10 cellular contexts compared by ENCODE assay signal in the genomic region with DNA sequence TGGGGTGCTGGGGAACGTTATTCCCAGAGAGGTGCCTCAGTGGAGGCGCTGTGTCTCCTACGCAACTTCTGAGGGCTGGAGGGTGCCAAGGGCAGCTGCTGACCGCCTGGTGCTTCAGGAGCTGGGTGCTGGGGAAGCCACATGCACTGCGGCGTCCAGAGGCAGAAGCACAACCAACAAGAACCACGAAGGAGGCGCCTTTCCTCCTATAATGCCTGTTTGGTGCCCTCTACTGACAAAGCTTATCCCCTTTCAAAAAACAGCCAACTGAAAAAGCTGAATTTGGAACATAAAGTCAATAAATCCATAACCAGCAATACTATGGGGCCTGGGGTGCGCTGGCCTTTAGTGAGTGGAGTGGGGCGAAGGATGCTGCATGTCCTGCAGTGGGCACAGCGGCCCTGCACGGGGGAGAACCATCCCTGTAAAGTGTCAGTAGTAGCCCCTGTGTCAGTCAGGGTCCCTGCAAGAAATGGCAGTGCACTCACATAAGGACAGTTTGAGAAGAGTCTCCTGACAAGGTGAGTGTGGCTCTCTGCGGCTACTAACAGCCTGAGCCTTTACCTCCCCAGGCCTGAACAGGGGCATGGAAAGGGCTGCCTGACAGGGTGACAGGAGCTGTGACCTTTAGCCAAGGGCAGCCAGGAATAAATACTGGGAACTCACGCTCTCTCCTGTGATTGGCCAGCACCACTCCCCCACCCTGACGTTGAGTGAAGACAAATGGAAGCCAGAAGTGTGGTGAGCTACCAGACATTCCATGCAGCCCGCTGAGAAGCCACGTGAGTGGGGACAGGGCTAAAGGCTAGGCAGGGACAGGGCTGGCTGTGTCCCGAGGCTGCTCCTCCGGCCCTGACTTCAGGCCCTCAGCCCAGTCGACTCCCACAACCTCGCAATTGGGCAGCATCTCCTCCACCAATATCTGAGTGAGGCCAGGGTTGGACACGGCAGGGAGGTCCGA. TPM values are rescaled to one million over a fixed set of nuclear protein-coding genes. Genes with fewer than 3 reads are reported as not detected.
A peak's percentile ranks its signal among the peaks of the same experiment; 100 is the strongest.
DNase-seq lines count a peak whose midpoint lies in the region; ATAC-seq, FAIRE-seq and TF ChIP-seq lines count a peak whose summit lies in the region.
"Had no signal": no experiment of that assay in that cellular context is flagged by ENCODE, and none has a peak within 500 bp of the region (broad histone marks: within the 10 kb centered on the region; RNA-seq: fewer than 3 reads in every experiment).

No MANE protein-coding gene starts in this region.

- H3K27me3 ChIP-seq in BLaER1, result no peaks in the 10 kb centered on the region
- H3K27me3 ChIP-seq in adrenal gland, result no peaks in the 10 kb centered on the region
- H3K27me3 ChIP-seq: thyroid gland had no signal

- H3K9ac ChIP-seq in BLaER1, result peak overlapping the region; percentile 0; the same call in 1 of the 2 replicates
- H3K9ac ChIP-seq in kidney (ENCODE audit: low read length in 2 of 2), result no peak overlapping the region

- no peak for FAIRE-seq in kidney (lab: Jason Lieb, UNC)

- H4K20me1 ChIP-seq in BLaER1, result peaks cover 9% of the 10 kb centered on the region; the same call in 1 of the 2 replicates

- 45 to 50% (median 47%) methylated on average over 15 to 23 of the region's 23 CpGs for WGBS in adrenal gland, 4 donors

- DNase-seq in HFF-Myc (ENCODE audit: extremely low read depth, low read depth), result no peak
- DNase-seq in adrenal gland, result peak in 6 of 7 donors; percentile 75 to 91 (median 85)
- no peak for DNase-seq in kidney
- no peak for DNase-seq in NCI-H226

- intact Hi-C loops in adrenal gland (cut with DNase I), result no loop called here
- intact Hi-C loops in kidney (cut with DNase I), result no loop called here

- H3K4me3 ChIP-seq in BLaER1 (no peak overlapping the region), HFF-Myc (replicated peaks; ENCODE audit: low read depth, low read length) (no peak overlapping the region), adrenal gland (no peak overlapping the region), kidney (ENCODE audit: low read length in 2 of 2) (no peak overlapping the region)
- H3K4me3 ChIP-seq: thyroid gland had no signal

- peak in 1 of 2 donors; percentile 57 for TF ChIP-seq POLR2A in adrenal gland (IDR thresholded peaks at IDR 0.05)

- peaks cover 53% of the 10 kb centered on the region for H3K4me1 ChIP-seq in BLaER1
- H3K4me1 ChIP-seq in adrenal gland (replicated peaks in 1 of 2), result peaks cover 15 to 29% of the 10 kb centered on the region in 2 donors
- peaks cover 9 to 30% of the 10 kb centered on the region in 2 donors for H3K4me1 ChIP-seq in kidney (ENCODE audit: control insufficient read depth in 1 of 2, insufficient read depth in 1 of 2, low read depth in 1 of 2, low read length in 2 of 2)

- H3K36me3 ChIP-seq in BLaER1 (peaks cover 47% of the 10 kb centered on the region), adrenal gland (replicated peaks in 1 of 2) (peaks cover 0 to 13% of the 10 kb centered on the region in 2 donors), kidney (ENCODE audit: control insufficient read depth in 1 of 2, insufficient read depth in 2 of 2, low read length in 2 of 2) (peaks cover 6 to 23% of the 10 kb centered on the region in 2 donors)

- H3K27ac ChIP-seq in BLaER1, result peak overlapping the region; percentile 70
- H3K27ac ChIP-seq in adrenal gland, result peak overlapping the region in 4 of 5 donors; percentile 52 to 89 (median 62)
- peak overlapping the region in 1 of 2 donors; percentile 9 for H3K27ac ChIP-seq in kidney (ENCODE audit: low read depth in 2 of 2, low read length in 2 of 2)
- H3K27ac ChIP-seq: thyroid gland had no signal

- H3K4me2 ChIP-seq in BLaER1, result peak overlapping the region; percentile 43

- ATAC-seq in HG02852 (IDR thresholded peaks at IDR 0.05; ENCODE audit: unreplicated experiment) (no peak), HG03354 (IDR thresholded peaks at IDR 0.05; ENCODE audit: poor library complexity, severe bottlenecking, unreplicated experiment) (no peak), GM18520 (IDR thresholded peaks at IDR 0.05; ENCODE audit: unreplicated experiment) (no peak)

- TF ChIP-seq CTCF in HFF-Myc (IDR thresholded peaks at IDR 0.05; ENCODE audit: low read depth, low read length, missing control alignments), result peak; percentile 40
- TF ChIP-seq CTCF in adrenal gland (IDR thresholded peaks at IDR 0.05), result peak; percentile 18 to 55 (median 46)
- TF ChIP-seq CTCF in kidney (IDR thresholded peaks at IDR 0.05; ENCODE audit: borderline replicate concordance, extremely low read depth, insufficient read depth), result peak; percentile 17

- H3K9me3 ChIP-seq in BLaER1 (no peaks in the 10 kb centered on the region), adrenal gland (replicated peaks in 1 of 3) (no peaks in the 10 kb centered on the region), kidney (ENCODE audit: control insufficient read depth in 1 of 2, low read length in 2 of 2) (no peaks in the 10 kb centered on the region)
- H3K9me3 ChIP-seq: thyroid gland had no signal

RNA-seq across cellular contexts. Expression of a gene that starts 4.5 kb away (rescaled TPM):
- total RNA-seq in adrenal gland (1 to 10 TPM in 6 of 8 donors, under 1 TPM in 2; 0.30 to 5.5 (median 2.0) TPM), kidney (4.4 TPM)
- polyA plus RNA-seq in adrenal gland (1 to 10 TPM in 2 of 3 donors, under 1 TPM in 1; 0.15 to 3.5 (median 1.2) TPM), kidney (ENCODE audit: insufficient read depth, low read depth, low replicate concordance) (6.5 TPM)

RNA-seq across cellular contexts. Expression of a gene that starts 8.0 kb away (rescaled TPM):
- 10 to 100 TPM; 35.5 to 60.9 (median 47.8) TPM for total RNA-seq in adrenal gland
- polyA plus RNA-seq in adrenal gland, result 10 to 100 TPM; 30.7 to 50.1 (median 45.3) TPM
- total RNA-seq in kidney, result 43.9 TPM
- polyA plus RNA-seq in kidney (ENCODE audit: insufficient read depth, low read depth, low replicate concordance), result 73.9 TPM

RNA-seq across cellular contexts. Expression of a gene that starts 11.2 kb away (rescaled TPM):
- total RNA-seq in adrenal gland (not detected), kidney (not detected)
- polyA plus RNA-seq in adrenal gland (under 1 TPM in 1 of 3 donors, not detected in 2; 0.10 TPM), kidney (ENCODE audit: insufficient read depth, low read depth, low replicate concordance) (23.1 TPM)
- total RNA-seq: mononuclear cell, thyroid gland had no signal

RNA-seq across cellular contexts. Expression of a gene that starts 34.1 kb away (rescaled TPM):
- total RNA-seq in adrenal gland (100 to 1,000 TPM in 5 of 8 donors, 10 to 100 TPM in 3; 51.8 to 294 (median 116) TPM), kidney (30.9 TPM)
- polyA plus RNA-seq in adrenal gland (10 to 100 TPM; 17.6 to 44.3 (median 30.4) TPM), kidney (ENCODE audit: insufficient read depth, low read depth, low replicate concordance) (72.2 TPM)

RNA-seq across cellular contexts. Expression of a gene that starts 34.5 kb away (rescaled TPM):
- total RNA-seq in adrenal gland (10 to 100 TPM; 18.8 to 73.7 (median 28.9) TPM), kidney (16.8 TPM)
- polyA plus RNA-seq in adrenal gland (10 to 100 TPM in 2 of 3 donors, 1 to 10 TPM in 1; 4.2 to 38.7 (median 18.4) TPM), kidney (ENCODE audit: insufficient read depth, low read depth, low replicate concordance) (15.5 TPM)

Comparison
In these comparisons a context has a peak if more than half of its experiments do, and no peak if none do; other contexts are left out.
1. DNase-seq: peak in adrenal gland (6 of 7); none in HFF-Myc (single experiment), kidney (single experiment) and NCI-H226 (single experiment).
2. Peak in every context shown above with its lines, with median percentiles within 50 percentile points of each other: CTCF ChIP-seq.